Comparison of ENCODE assay signal across 1 cellular context in genomic region chr1:24910751-24911650, GRCh38.
A peak's percentile ranks its signal among the peaks of the same experiment; 100 is the strongest.
TF ChIP-seq lines count a peak whose summit lies in the region.

No MANE protein-coding gene starts in this region.

TF ChIP-seq in HepG2, 621 proteins besides CTCF, POLR2A, EP300 and RAD21 (continued from another document and continues in another):
- no peak for TF ChIP-seq HOXA5 (CRISPR knock-in tag; IDR thresholded peaks at IDR 0.05)
- no peak for TF ChIP-seq HMGXB3 (CRISPR knock-in tag; IDR thresholded peaks at IDR 0.05; ENCODE audit: borderline replicate concordance)
- TF ChIP-seq ZNF710 (CRISPR knock-in tag; IDR thresholded peaks at IDR 0.05; ENCODE audit: borderline replicate concordance) = peak; percentile 5; the same call in 1 of the 2 replicates
- TF ChIP-seq IRF9 (CRISPR knock-in tag; IDR thresholded peaks at IDR 0.05; ENCODE audit: borderline replicate concordance) = no peak
- no peak for TF ChIP-seq BATF2 (CRISPR knock-in tag; IDR thresholded peaks at IDR 0.05)
- TF ChIP-seq HOMEZ (CRISPR knock-in tag; IDR thresholded peaks at IDR 0.05; ENCODE audit: low read depth) = peak; percentile 59; the same call in 1 of the 2 replicates
- TF ChIP-seq CREM (IDR thresholded peaks at IDR 0.05) = peak; percentile 65
- TF ChIP-seq CREM (CRISPR knock-in tag; IDR thresholded peaks at IDR 0.05) = no peak
- no peak for TF ChIP-seq ZNF10 (CRISPR knock-in tag; IDR thresholded peaks at IDR 0.05; ENCODE audit: borderline replicate concordance, low read depth)
- no peak for TF ChIP-seq CEBPZ (IDR thresholded peaks at IDR 0.05; ENCODE audit: low read length)
- TF ChIP-seq DNMT1 (CRISPR knock-in tag; IDR thresholded peaks at IDR 0.05) = no peak
- TF ChIP-seq SSRP1 (CRISPR knock-in tag; IDR thresholded peaks at IDR 0.05) = no peak; the same call in 1 of the 2 replicates
- no peak for TF ChIP-seq NCOA1 (CRISPR knock-in tag; IDR thresholded peaks at IDR 0.05)
- TF ChIP-seq ZNF382 (CRISPR knock-in tag; IDR thresholded peaks at IDR 0.05; ENCODE audit: borderline replicate concordance) = no peak
- TF ChIP-seq ZFAT (CRISPR knock-in tag; conservative IDR thresholded peaks at IDR 0.05) = no peak
- no peak for TF ChIP-seq PCBP2 (optimal IDR thresholded peaks at IDR 0.05; ENCODE audit: low read depth, low read length, poor library complexity, severe bottlenecking)
- TF ChIP-seq SMARCC2 (IDR thresholded peaks at IDR 0.05) = no peak
- peak; percentile 24; the same call in 1 of the 3 replicates for TF ChIP-seq MXI1 (IDR thresholded peaks at IDR 0.05; ENCODE audit: borderline replicate concordance, low read depth, low read length)
- no peak for TF ChIP-seq ZBTB42 (CRISPR knock-in tag; IDR thresholded peaks at IDR 0.05)
- TF ChIP-seq ZBTB40 (IDR thresholded peaks at IDR 0.05) = no peak
- peak; percentile 60; the same call in 1 of the 2 replicates for TF ChIP-seq ZBTB40 (CRISPR knock-in tag; IDR thresholded peaks at IDR 0.05)
- TF ChIP-seq DBP (CRISPR knock-in tag; IDR thresholded peaks at IDR 0.05; ENCODE audit: not compliant biosample characterization) = no peak
- TF ChIP-seq GFI1 (CRISPR knock-in tag; IDR thresholded peaks at IDR 0.05; ENCODE audit: borderline replicate concordance) = peak; percentile 57; the same call in 1 of the 2 replicates
